ENCODE assay signal across 1 cellular context in genomic region chr20:56426926-56427325, GRCh38.
TF ChIP-seq lines count a peak whose summit lies in the region.

No MANE protein-coding gene starts in this region.

TF ChIP-seq in endothelial cell of umbilical vein, 7 proteins besides CTCF, POLR2A, EP300 and RAD21:
- no peak for TF ChIP-seq FOS (IDR thresholded peaks at IDR 0.05; ENCODE audit: borderline replicate concordance, insufficient read depth, low read length)
- TF ChIP-seq MYC (IDR thresholded peaks at IDR 0.05; ENCODE audit: low read depth, low read length): no peak
- no peak for TF ChIP-seq GATA2 (IDR thresholded peaks at IDR 0.05; ENCODE audit: insufficient read depth, insufficient read length, low read depth, low read length)
- TF ChIP-seq EZH2 (IDR thresholded peaks at IDR 0.05; ENCODE audit: borderline replicate concordance, low read depth, low read length, severe bottlenecking): no peak
- TF ChIP-seq POLR2AphosphoS5 (IDR thresholded peaks at IDR 0.05; ENCODE audit: insufficient read depth, low read depth, low read length): no peak
- TF ChIP-seq JUN (IDR thresholded peaks at IDR 0.05; ENCODE audit: borderline replicate concordance, insufficient read depth, insufficient read length, low read depth): no peak
- no peak for TF ChIP-seq MAX (IDR thresholded peaks at IDR 0.05; ENCODE audit: insufficient read depth, insufficient read length)
